Comparison of ENCODE assay signal across 9 cellular contexts in the genomic region with DNA sequence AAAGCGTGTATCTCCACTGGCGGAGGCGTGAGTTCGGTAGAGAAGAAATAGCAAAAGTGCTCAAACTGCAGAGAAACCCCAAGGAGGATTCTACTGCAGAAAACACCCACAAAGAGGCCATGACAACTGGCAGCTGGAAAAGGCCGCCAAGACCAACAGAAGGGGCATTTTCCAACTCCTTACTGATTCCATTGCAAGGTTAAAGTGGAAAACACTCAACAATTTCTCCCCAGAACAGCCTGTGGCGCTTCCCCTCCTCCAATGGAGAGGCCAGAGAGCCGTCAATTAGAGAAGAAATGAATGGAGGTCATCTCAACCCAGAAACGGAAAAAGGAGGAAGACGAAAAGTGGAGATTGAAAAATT. TPM values are rescaled to one million over a fixed set of nuclear protein-coding genes. Genes with fewer than 3 reads are reported as not detected.
DNase-seq lines count a peak whose midpoint lies in the region; ATAC-seq, FAIRE-seq and TF ChIP-seq lines count a peak whose summit lies in the region.
"Had no signal": no experiment of that assay in that cellular context is flagged by ENCODE, and none has a peak within 500 bp of the region (broad histone marks: within the 10 kb centered on the region; RNA-seq: fewer than 3 reads in every experiment).

No MANE protein-coding gene starts in this region.

- no peaks in the 10 kb centered on the region for H3K9me2 ChIP-seq in GM23338 (ENCODE audit: insufficient read depth)

- H3K36me3 Mint-ChIP-seq in GM23338 (ENCODE audit: low read depth) (peaks cover 27% of the 10 kb centered on the region), glutamatergic neuron (ENCODE audit: unreplicated experiment) (no peaks in the 10 kb centered on the region)

- no peak for ATAC-seq in GM23338

- peaks cover 16% of the 10 kb centered on the region for H4K20me1 ChIP-seq in GM23338 (replicated peaks; ENCODE audit: insufficient read depth)

- H3K27me3 ChIP-seq in GM23338 (ENCODE audit: insufficient read depth) (no peaks in the 10 kb centered on the region), small intestine (ENCODE audit: control insufficient read depth in 2 of 2, insufficient read depth in 2 of 2, low read length in 2 of 2) (no peaks in the 10 kb centered on the region)

- H3K27ac Mint-ChIP-seq in GM23338, result no peak overlapping the region
- H3K27ac Mint-ChIP-seq in glutamatergic neuron (ENCODE audit: unreplicated experiment), result peak overlapping the region; percentile 93

- H3K4me3 Mint-ChIP-seq in GM23338 (peak overlapping the region; percentile 85), glutamatergic neuron (ENCODE audit: unreplicated experiment) (peak overlapping the region; percentile 95)

- peaks cover 24% of the 10 kb centered on the region for H3F3A ChIP-seq in GM23338 (replicated peaks; ENCODE audit: low read depth)

- no peak for TF ChIP-seq CTCF in GM23338 (conservative IDR thresholded peaks at IDR 0.05; ENCODE audit: low read depth in 2 of 2)
- no peak for TF ChIP-seq CTCF in VCaP (conservative IDR thresholded peaks at IDR 0.05)
- no peak for TF ChIP-seq CTCF in glutamatergic neuron (IDR thresholded peaks at IDR 0.05; ENCODE audit: partially characterized antibody, unreplicated experiment)

- WGBS in small intestine, 3 donors, result 14 to 23% (median 15%) methylated on average over 9 of the region's 9 CpGs

- peak overlapping the region; percentile 100 for H2AFZ ChIP-seq in GM23338

- DNase-seq in GM23338 (ENCODE audit: low spot score), result peak; percentile 35
- DNase-seq in glutamatergic neuron, result no peak
- no peak for DNase-seq in small intestine
- DNase-seq in GM19240 (ENCODE audit: insufficient read length, low spot score), result no peak
- DNase-seq in GM19239 (ENCODE audit: insufficient read length, low spot score), result no peak
- DNase-seq in hepatic stellate cell (ENCODE audit: low spot score), result no peak
- DNase-seq in NCI-H446 (lab: John Stamatoyannopoulos, UW), result no peak

- peaks cover 13% of the 10 kb centered on the region; the same call in 1 of the 2 replicates for H3K79me2 ChIP-seq in GM23338 (replicated peaks; ENCODE audit: insufficient read depth)

- FAIRE-seq in small intestine (lab: Jason Lieb, UNC) (no peak), GM19239 (lab: Jason Lieb, UNC) (no peak)

- peaks cover 18% of the 10 kb centered on the region for H3K4me1 Mint-ChIP-seq in GM23338
- peaks cover 5% of the 10 kb centered on the region for H3K4me1 Mint-ChIP-seq in glutamatergic neuron (ENCODE audit: low read depth, unreplicated experiment)

- H3K4me2 ChIP-seq in GM23338, result peak overlapping the region; percentile 99

- H3K4me1 ChIP-seq in GM23338 (ENCODE audit: insufficient read depth) (peaks cover 17% of the 10 kb centered on the region), small intestine (ENCODE audit: control insufficient read depth in 2 of 2, insufficient read depth in 1 of 2, low read depth in 1 of 2, low read length in 1 of 2) (peaks cover 0 to 3% of the 10 kb centered on the region in 2 donors)

- no peaks in the 10 kb centered on the region for H3K9me3 ChIP-seq in small intestine (ENCODE audit: control insufficient read depth, low read depth)

- H3K36me3 ChIP-seq in GM23338 (ENCODE audit: insufficient read depth) (peaks cover 27% of the 10 kb centered on the region), small intestine (ENCODE audit: control insufficient read depth in 2 of 2, insufficient read depth in 2 of 2, low read length in 2 of 2) (peaks cover under 1 to 8% of the 10 kb centered on the region in 2 donors)

- H3K9me3 Mint-ChIP-seq in GM23338 (no peaks in the 10 kb centered on the region; the same call in 1 of the 3 replicates), glutamatergic neuron (ENCODE audit: unreplicated experiment) (peaks cover 2% of the 10 kb centered on the region)

- peaks cover 23% of the 10 kb centered on the region for H3K27me3 Mint-ChIP-seq in GM23338 (ENCODE audit: insufficient read depth, low read depth, poor library complexity)
- H3K27me3 Mint-ChIP-seq in glutamatergic neuron (ENCODE audit: unreplicated experiment), result peaks cover 2% of the 10 kb centered on the region

- H3K27ac ChIP-seq in GM23338 (ENCODE audit: low read depth) (peak overlapping the region; percentile 75; the same call in 1 of the 2 replicates), VCaP (peak overlapping the region; percentile 87), small intestine (ENCODE audit: low read depth in 1 of 2, low read length in 1 of 2) (peak overlapping the region; percentile 56 to 59)

- H3K4me3 ChIP-seq in GM23338, result peak overlapping the region; percentile 95
- peak overlapping the region; percentile 59 to 81 for H3K4me3 ChIP-seq in small intestine (ENCODE audit: low read depth in 1 of 2, low read length in 2 of 2)

TF ChIP-seq in GM23338, 12 proteins besides CTCF, POLR2A, EP300 and RAD21:
- TF ChIP-seq EZH2phosphoT487 (IDR thresholded peaks at IDR 0.05; ENCODE audit: unreplicated experiment) (no peak), CREB1 (CRISPR knock-in tag; IDR thresholded peaks at IDR 0.05; ENCODE audit: low read depth) (no peak), STAT1 (IDR thresholded peaks at IDR 0.05; ENCODE audit: unreplicated experiment) (no peak), NANOG (IDR thresholded peaks at IDR 0.05; ENCODE audit: borderline replicate concordance) (no peak), POLR2AphosphoS5 (IDR thresholded peaks at IDR 0.05; ENCODE audit: low read depth) (no peak)

RNA-seq across cellular contexts. Expression of a gene that starts 0.6 kb away (rescaled TPM):
- 25.2 and 25.6 TPM in 2 replicates for total RNA-seq in GM23338 (2014; rRNA removed; shearing (Covaris generic))
- polyA plus RNA-seq in GM23338 (2016; fragmentation: Nextera tagmentation; extraction: Ambion mirVana) (16.2 and 20.3 TPM in 2 replicates), small intestine (10 to 100 TPM in 1 of 3 donors, 1 to 10 TPM in 2; 5.1 to 13.0 (median 7.6) TPM)
- total RNA-seq in glutamatergic neuron (ENCODE audit: unreplicated experiment), result 49.1 TPM

RNA-seq across cellular contexts. Expression of a gene that starts 7.9 kb away (rescaled TPM):
- 15.2 and 17.8 TPM in 2 replicates for total RNA-seq in GM23338 (2014; rRNA removed; shearing (Covaris generic))
- polyA plus RNA-seq in GM23338 (2016; fragmentation: Nextera tagmentation; extraction: Ambion mirVana) (12.0 and 12.8 TPM in 2 replicates), small intestine (10 to 100 TPM in 1 of 3 donors, 1 to 10 TPM in 2; 5.4 to 10.5 (median 5.6) TPM)
- 18.9 TPM for total RNA-seq in glutamatergic neuron (ENCODE audit: unreplicated experiment)

RNA-seq across cellular contexts. Expression of a gene that starts 29.0 kb away (rescaled TPM):
- total RNA-seq in GM23338 (2014; rRNA removed; shearing (Covaris generic)), result 0.59 and 4.5 TPM in 2 replicates
- polyA plus RNA-seq in GM23338 (2016; fragmentation: Nextera tagmentation; extraction: Ambion mirVana) (0.29 and 0.63 TPM in 2 replicates), small intestine (100 to 1,000 TPM; 178 to 425 (median 309) TPM)
- total RNA-seq in glutamatergic neuron (ENCODE audit: unreplicated experiment), result 0.61 TPM
- total RNA-seq: glomerular endothelial cell had no signal

RNA-seq across cellular contexts. Expression of a gene that starts 34.7 kb away (rescaled TPM):
- total RNA-seq in GM23338 (2014; rRNA removed; shearing (Covaris generic)), result 25.5 and 31.6 TPM in 2 replicates
- 24.9 and 27.8 TPM in 2 replicates for polyA plus RNA-seq in GM23338 (2016; fragmentation: Nextera tagmentation; extraction: Ambion mirVana)
- total RNA-seq in glutamatergic neuron (ENCODE audit: unreplicated experiment), result 42.6 TPM
- 10 to 100 TPM; 29.1 to 47.4 (median 40.0) TPM for polyA plus RNA-seq in small intestine

RNA-seq across cellular contexts. Expression of a gene that starts 37.1 kb away (rescaled TPM):
- total RNA-seq in GM23338 (2014; rRNA removed; shearing (Covaris generic)), result 68.2 and 77.1 TPM in 2 replicates
- polyA plus RNA-seq in GM23338 (2016; fragmentation: Nextera tagmentation; extraction: Ambion mirVana), result 14.8 and 15.3 TPM in 2 replicates
- total RNA-seq in glutamatergic neuron (ENCODE audit: unreplicated experiment), result 72.6 TPM
- 10 to 100 TPM; 11.4 to 24.4 (median 12.2) TPM for polyA plus RNA-seq in small intestine
